In the genomic region with DNA sequence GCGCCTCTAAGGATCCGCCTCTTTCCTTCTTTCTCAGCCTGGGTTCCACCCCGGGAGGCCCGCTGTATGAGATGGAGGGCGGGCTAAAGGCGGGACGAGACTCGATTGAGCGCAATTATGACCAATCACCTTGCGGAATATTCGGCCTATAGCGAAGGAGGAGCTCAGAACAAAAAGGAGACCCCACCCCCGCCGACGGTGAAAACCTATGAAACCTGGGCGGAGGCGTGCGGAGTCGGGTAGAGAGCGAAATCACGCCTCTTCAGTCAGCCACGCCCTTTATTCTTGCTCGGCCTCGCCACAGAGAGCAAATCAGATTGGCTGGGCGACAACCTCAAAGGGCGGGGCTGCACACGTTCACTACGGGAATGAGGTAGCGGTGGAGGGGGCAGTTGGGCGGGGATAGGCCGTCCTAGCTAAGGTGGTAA, we compare ENCODE assay signal across 8 cellular contexts. TPM values are rescaled to one million over a fixed set of nuclear protein-coding genes. Genes with fewer than 3 reads are reported as not detected.
DNase-seq lines count a peak whose midpoint lies in the region; ATAC-seq and TF ChIP-seq lines count a peak whose summit lies in the region.

No MANE protein-coding gene starts in this region.

- TF ChIP-seq CTCF in DOHH2 (IDR thresholded peaks at IDR 0.05; ENCODE audit: low read depth, low read length, poor library complexity, severe bottlenecking), result no peak
- TF ChIP-seq CTCF in LNCaP clone FGC (IDR thresholded peaks at IDR 0.05; ENCODE audit: control insufficient read depth, extremely low read depth, insufficient read depth), result no peak
- no peak for TF ChIP-seq CTCF in RWPE1 (conservative IDR thresholded peaks at IDR 0.05; ENCODE audit: low read depth)
- no peak for TF ChIP-seq CTCF in fibroblast of pulmonary artery (IDR thresholded peaks at IDR 0.05; ENCODE audit: low read length, missing control alignments)

- peaks cover 40 to 43% of the 10 kb centered on the region in 2 donors for H3K4me1 Mint-ChIP-seq in natural killer cell treated with Interleukin-12 subunit alpha and Interleukin-12 subunit beta and Interleukin-15 and Interleukin-18, amount 100 ng/mL, for 72 hours (ENCODE audit: low read depth in 2 of 2)

- H3K9me3 ChIP-seq in DOHH2 (ENCODE audit: control insufficient read depth, insufficient read depth, low read length), result no peaks in the 10 kb centered on the region

- peaks cover 14% of the 10 kb centered on the region for H4K20me1 ChIP-seq in DOHH2 (ENCODE audit: control insufficient read depth, insufficient read depth, low read depth, low read length)

- peaks cover 8% of the 10 kb centered on the region for H3F3A ChIP-seq in DOHH2 (ENCODE audit: control insufficient read depth, insufficient read depth)

- H3K4me3 Mint-ChIP-seq in natural killer cell treated with Interleukin-12 subunit alpha and Interleukin-12 subunit beta and Interleukin-15 and Interleukin-18, amount 100 ng/mL, for 72 hours, result peak overlapping the region; percentile 95

- POLR2A ChIA-PET in RWPE1 (lab: Yijun Ruan, JAX; ENCODE audit: low non-redundant PET), result interaction anchor here (0.6 to 0.8 kb wide), 3 partner anchors 16 to 200 kb away, joined by 3 to 5 read pairs (median 4); no protein-coding TSS in a partner anchor

- peak overlapping the region; percentile 79 for H3K27ac ChIP-seq in DOHH2 (ENCODE audit: low read depth, low read length)
- peak overlapping the region; percentile 93 for H3K27ac ChIP-seq in RWPE1

- DNase-seq in GOT3 (lab: John Stamatoyannopoulos, UW) (peak; percentile 85), LNCaP clone FGC (ENCODE audit: low read depth) (peak; percentile 93), RWPE1 (ENCODE audit: low spot score) (peak; percentile 93), fibroblast of pulmonary artery (ENCODE audit: low read depth) (peak; percentile 98)
- DNase-seq in activated effector memory CD4-positive, alpha-beta T cell treated with Interleukin-2 at 50 U/mL for 16 hours, result peak; percentile 93
- peak; percentile 98 for DNase-seq in natural killer cell treated with Interleukin-12 subunit alpha and Interleukin-12 subunit beta and Interleukin-15 and Interleukin-18, amount 100 ng/mL, for 72 hours (ENCODE audit: low spot score)
- DNase-seq in stimulated activated naive CD4-positive, alpha-beta T cell treated with Interleukin-2 at 50 U/mL for 16 hours (lab: John Stamatoyannopoulos, UW), result peak; percentile 99

- H3K9me3 Mint-ChIP-seq in natural killer cell treated with Interleukin-12 subunit alpha and Interleukin-12 subunit beta and Interleukin-15 and Interleukin-18, amount 100 ng/mL, for 72 hours, result no peaks in the 10 kb centered on the region

- ATAC-seq in natural killer cell treated with Interleukin-12 subunit alpha and Interleukin-12 subunit beta and Interleukin-15 and Interleukin-18, amount 100 ng/mL, for 72 hours, result peak; percentile 92

- peak overlapping the region; percentile 84 for H3K4me2 ChIP-seq in DOHH2 (ENCODE audit: low read length)

- peaks cover 29% of the 10 kb centered on the region for H3K4me1 ChIP-seq in DOHH2 (ENCODE audit: control insufficient read depth, low read length)

- H3K79me2 ChIP-seq in DOHH2 (ENCODE audit: control insufficient read depth, low read length), result peaks cover 41% of the 10 kb centered on the region

- peak overlapping the region; percentile 98 to 99 for H3K27ac Mint-ChIP-seq in natural killer cell treated with Interleukin-12 subunit alpha and Interleukin-12 subunit beta and Interleukin-15 and Interleukin-18, amount 100 ng/mL, for 72 hours

- H3K4me3 ChIP-seq in DOHH2 (ENCODE audit: low read length), result peak overlapping the region; percentile 91
- H3K4me3 ChIP-seq in LNCaP clone FGC (ENCODE audit: low read depth, low read length), result peak overlapping the region; percentile 81
- H3K4me3 ChIP-seq in fibroblast of pulmonary artery (replicated peaks; ENCODE audit: low read depth, low read length), result peak overlapping the region; percentile 72

- CTCF ChIA-PET in RWPE1 (lab: Yijun Ruan, JAX), result interaction anchor here (0.6 kb wide), 1 partner anchor 174 kb away, joined by 3 read pairs; no protein-coding TSS in a partner anchor

- H3K36me3 Mint-ChIP-seq in natural killer cell treated with Interleukin-12 subunit alpha and Interleukin-12 subunit beta and Interleukin-15 and Interleukin-18, amount 100 ng/mL, for 72 hours, result peaks cover 16% of the 10 kb centered on the region

- no peaks in the 10 kb centered on the region for H3K9me2 ChIP-seq in DOHH2 (replicated peaks; ENCODE audit: control insufficient read depth, low read length)

- H3K27me3 ChIP-seq in DOHH2 (ENCODE audit: control insufficient read depth, low read length), result no peaks in the 10 kb centered on the region

- H3K36me3 ChIP-seq in DOHH2 (ENCODE audit: control insufficient read depth, low read length), result peaks cover 65% of the 10 kb centered on the region

- no peaks in the 10 kb centered on the region for H3K27me3 Mint-ChIP-seq in natural killer cell treated with Interleukin-12 subunit alpha and Interleukin-12 subunit beta and Interleukin-15 and Interleukin-18, amount 100 ng/mL, for 72 hours

RNA-seq across cellular contexts. Expression of a gene that starts 0.6 kb away (rescaled TPM):
- total RNA-seq in natural killer cell treated with Interleukin-12 subunit alpha and Interleukin-12 subunit beta and Interleukin-15 and Interleukin-18, amount 100 ng/mL, for 72 hours, result 10 to 100 TPM; 62.2 to 63.7 TPM

RNA-seq across cellular contexts. Expression of a gene that starts 14.9 kb away (rescaled TPM):
- 10 to 100 TPM; 45.7 to 49.2 TPM for total RNA-seq in natural killer cell treated with Interleukin-12 subunit alpha and Interleukin-12 subunit beta and Interleukin-15 and Interleukin-18, amount 100 ng/mL, for 72 hours

RNA-seq across cellular contexts. Expression of a gene that starts 24.2 kb away (rescaled TPM):
- 100 to 1,000 TPM; 227 to 243 TPM for total RNA-seq in natural killer cell treated with Interleukin-12 subunit alpha and Interleukin-12 subunit beta and Interleukin-15 and Interleukin-18, amount 100 ng/mL, for 72 hours

Comparison
In these comparisons a context has a peak if more than half of its experiments do, and no peak if none do; other contexts are left out.
1. Peak in every context shown above with its lines: DNase-seq, ATAC-seq, H3K4me3 ChIP-seq and H3K27ac ChIP-seq.